ENCODE assay signal across 17 cellular contexts in genomic region chr12:26133508-26133907, GRCh38. TPM values are rescaled to one million over a fixed set of nuclear protein-coding genes. Genes with fewer than 3 reads are reported as not detected.
A peak's percentile ranks its signal among the peaks of the same experiment; 100 is the strongest.
DNase-seq lines count a peak whose midpoint lies in the region; ATAC-seq, FAIRE-seq and TF ChIP-seq lines count a peak whose summit lies in the region.
"Had no signal": no experiment of that assay in that cellular context is flagged by ENCODE, and none has a peak within 500 bp of the region (broad histone marks: within the 10 kb centered on the region; RNA-seq: fewer than 3 reads in every experiment).

No MANE protein-coding gene starts in this region.

- no peak for TF ChIP-seq POLR2A in GM12892 (IDR thresholded peaks at IDR 0.05; ENCODE audit: low read depth, low read length)

- ATAC-seq in memory B cell (ENCODE audit: low read depth) (no peak), HG03460 (IDR thresholded peaks at IDR 0.05; ENCODE audit: unreplicated experiment) (no peak)
- ATAC-seq in activated CD4-positive, CD25-positive, alpha-beta regulatory T cell treated with anti-CD3 and anti-CD28 coated beads, Interleukin-2, amount 50 U/mL, for 24 hours, result no peak
- ATAC-seq: HCT116 had no signal

- H3K27me3 Mint-ChIP-seq in memory B cell, result no peaks in the 10 kb centered on the region

- no peak overlapping the region for H3K4me3 ChIP-seq in bronchial epithelial cell (ENCODE audit: low read depth, low read length)

- H3K36me3 Mint-ChIP-seq in memory B cell, result peaks cover 3% of the 10 kb centered on the region

- peaks cover 3% of the 10 kb centered on the region for H3K27me3 ChIP-seq in bronchial epithelial cell (ENCODE audit: control insufficient read depth, insufficient read depth, low read length)

- peak; percentile 74 for FAIRE-seq in GM12892 (lab: Jason Lieb, UNC)
- no peak for FAIRE-seq in bronchial epithelial cell (lab: Jason Lieb, UNC)
- FAIRE-seq in GM19239 (lab: Jason Lieb, UNC), result no peak
- FAIRE-seq: A204.1 had no signal

- peaks cover 51% of the 10 kb centered on the region for H3K4me1 Mint-ChIP-seq in memory B cell

- TF ChIP-seq CTCF in bronchial epithelial cell (IDR thresholded peaks at IDR 0.05; ENCODE audit: insufficient read depth, low read length, severe bottlenecking), result no peak

- H3K36me3 ChIP-seq in bronchial epithelial cell (ENCODE audit: control insufficient read depth, insufficient read depth, low read length), result no peaks in the 10 kb centered on the region

- DNase-seq in GM12892 (ENCODE audit: insufficient read length) (no peak), bronchial epithelial cell (ENCODE audit: low read depth) (peak; percentile 29), memory B cell (ENCODE audit: low spot score in 2 of 2) (no peak), GM19239 (ENCODE audit: insufficient read length, low spot score) (no peak)
- DNase-seq: ACHN; AML-193; CD4-positive, alpha-beta T cell; DMS153; DMS79; GDM1; GOT3; H7; HFFc6 had no signal

- no peak overlapping the region for H3K4me3 Mint-ChIP-seq in memory B cell
- H3K4me3 Mint-ChIP-seq: CD4-positive, alpha-beta T cell; HFFc6 had no signal

- no peaks in the 10 kb centered on the region for H3K9me3 Mint-ChIP-seq in memory B cell
- H3K9me3 Mint-ChIP-seq: CD4-positive, alpha-beta T cell; HFFc6 had no signal

- H3K27ac Mint-ChIP-seq in memory B cell, result peak overlapping the region; percentile 70
- H3K27ac Mint-ChIP-seq: CD4-positive, alpha-beta T cell; HFFc6 had no signal

RNA-seq across cellular contexts. Expression of gene BHLHE41, which starts 8.7 kb away (rescaled TPM):
- polyA plus RNA-seq in GM12892 (2012; ENCODE audit: missing spikeins), result 1.5 TPM
- 2.1 TPM in 1 of 2 replicates, not detected in the other for total RNA-seq in bronchial epithelial cell
- total RNA-seq: CD4-positive, alpha-beta T cell had no signal
